In genomic region chr5:35185518-35185917, GRCh38 we compare ENCODE assay signal across 17 cellular contexts. TPM values are rescaled to one million over a fixed set of nuclear protein-coding genes. Genes with fewer than 3 reads are reported as not detected.
DNase-seq lines count a peak whose midpoint lies in the region; ATAC-seq, FAIRE-seq and TF ChIP-seq lines count a peak whose summit lies in the region.
"Had no signal": no experiment of that assay in that cellular context is flagged by ENCODE, and none has a peak within 500 bp of the region (broad histone marks: within the 10 kb centered on the region; RNA-seq: fewer than 3 reads in every experiment).

No MANE protein-coding gene starts in this region.

- TF ChIP-seq EP300 in transverse colon (IDR thresholded peaks at IDR 0.05; ENCODE audit: low read depth) = no peak

- in situ Hi-C loops in transverse colon (cut with MboI; ENCODE audit: low pct_ligation_motif_present in 1 of 4, low pct_unique_long_range_greater_than_20kb in 1 of 4, low sequenced_read_pairs in 3 of 4) = no loop called here

- DNase-seq in kidney (no peak), mucosa of gallbladder (ENCODE audit: low spot score) (peak; percentile 32), transverse colon (peak; percentile 22)
- DNase-seq in naive thymus-derived CD4-positive, alpha-beta T cell = no peak
- DNase-seq: BE2C; CD8-positive, alpha-beta T cell; EL; Karpas-422; NCI-H1417 treated with DMSO at 0.1 percent for 48 hours; NCI-H2081; NCI-H2227 treated with DMSO at 0.1 percent for 48 hours; PC-9 had no signal

- POLR2A ChIA-PET in naive thymus-derived CD4-positive, alpha-beta T cell (lab: Charles Lee) = no interaction called here

- H3K9me3 ChIP-seq in kidney (ENCODE audit: control insufficient read depth in 1 of 2, low read length in 2 of 2) (no peaks in the 10 kb centered on the region), transverse colon (no peaks in the 10 kb centered on the region)
- H3K9me3 ChIP-seq in naive thymus-derived CD4-positive, alpha-beta T cell (ENCODE audit: control insufficient read depth in 2 of 3, low read length in 3 of 3) = no peaks in the 10 kb centered on the region
- H3K9me3 ChIP-seq: BE2C had no signal

- no peaks in the 10 kb centered on the region for H3K36me3 Mint-ChIP-seq in naive thymus-derived CD4-positive, alpha-beta T cell
- H3K36me3 Mint-ChIP-seq: CD8-positive, alpha-beta T cell had no signal

- 33 to 51% methylated on average over 1 to 4 of the region's 4 CpGs for WGBS in transverse colon (ENCODE audit: low coverage in 1 of 2), 2 donors

- H3K4me3 ChIP-seq in kidney (ENCODE audit: low read length in 2 of 2) (peak overlapping the region in 1 of 2 donors; percentile 13), transverse colon (no peak overlapping the region)
- no peak overlapping the region for H3K4me3 ChIP-seq in naive thymus-derived CD4-positive, alpha-beta T cell (ENCODE audit: low read length)
- H3K4me3 ChIP-seq: PC-9 had no signal

- H3K4me1 Mint-ChIP-seq in naive thymus-derived CD4-positive, alpha-beta T cell = no peaks in the 10 kb centered on the region

- H3K4me3 Mint-ChIP-seq in naive thymus-derived CD4-positive, alpha-beta T cell = no peak overlapping the region
- H3K4me3 Mint-ChIP-seq: CD8-positive, alpha-beta T cell had no signal

- FAIRE-seq in kidney (lab: Jason Lieb, UNC) = no peak
- FAIRE-seq: H1 had no signal

- H3K27me3 ChIP-seq in transverse colon = no peaks in the 10 kb centered on the region
- no peaks in the 10 kb centered on the region for H3K27me3 ChIP-seq in naive thymus-derived CD4-positive, alpha-beta T cell (ENCODE audit: control insufficient read depth in 2 of 2, insufficient read depth in 2 of 2, low read length in 2 of 2)
- H3K27me3 ChIP-seq: BE2C had no signal

- H3K27me3 Mint-ChIP-seq in naive thymus-derived CD4-positive, alpha-beta T cell = peaks cover 0 to 29% (median 15%) of the 10 kb centered on the region in 5 donors

- no peak overlapping the region for H3K27ac Mint-ChIP-seq in naive thymus-derived CD4-positive, alpha-beta T cell
- H3K27ac Mint-ChIP-seq: CD8-positive, alpha-beta T cell had no signal

- H3K36me3 ChIP-seq in kidney (ENCODE audit: control insufficient read depth in 1 of 2, insufficient read depth in 2 of 2, low read length in 2 of 2) = no peaks in the 10 kb centered on the region
- H3K36me3 ChIP-seq in transverse colon = no peaks in the 10 kb centered on the region
- H3K36me3 ChIP-seq in naive thymus-derived CD4-positive, alpha-beta T cell (ENCODE audit: control insufficient read depth in 2 of 3, insufficient read depth in 3 of 3, low read length in 3 of 3) = no peaks in the 10 kb centered on the region
- H3K36me3 ChIP-seq: BE2C had no signal

- ATAC-seq in GM19324 (IDR thresholded peaks at IDR 0.05; ENCODE audit: low FRiP score, unreplicated experiment) = no peak
- no peak for ATAC-seq in HG02870 (IDR thresholded peaks at IDR 0.05; ENCODE audit: unreplicated experiment)
- ATAC-seq in naive thymus-derived CD4-positive, alpha-beta T cell = no peak
- ATAC-seq: CD8-positive, alpha-beta T cell had no signal

- TF ChIP-seq POLR2A in transverse colon (IDR thresholded peaks at IDR 0.05) = peak; percentile 9

- TF ChIP-seq CTCF in VCaP (conservative IDR thresholded peaks at IDR 0.05) (no peak), kidney (IDR thresholded peaks at IDR 0.05; ENCODE audit: borderline replicate concordance, extremely low read depth, insufficient read depth) (no peak), transverse colon (IDR thresholded peaks at IDR 0.05) (no peak)

- peak overlapping the region; percentile 94 for H3K27ac ChIP-seq in VCaP
- H3K27ac ChIP-seq in kidney (ENCODE audit: low read depth in 2 of 2, low read length in 2 of 2) = peak overlapping the region; percentile 76 to 79
- H3K27ac ChIP-seq in transverse colon = peak overlapping the region; percentile 62 to 77 (median 70)
- no peak overlapping the region for H3K27ac ChIP-seq in naive thymus-derived CD4-positive, alpha-beta T cell (ENCODE audit: low read depth, low read length)
- H3K27ac ChIP-seq: PC-9 had no signal

- CTCF ChIA-PET in naive thymus-derived CD4-positive, alpha-beta T cell (lab: Charles Lee) = no interaction called here

- peak overlapping the region; percentile 36 to 69 for H3K9ac ChIP-seq in kidney (ENCODE audit: low read length in 2 of 2)

- peaks cover 10 to 15% of the 10 kb centered on the region in 2 donors for H3K4me1 ChIP-seq in kidney (ENCODE audit: control insufficient read depth in 1 of 2, insufficient read depth in 1 of 2, low read depth in 1 of 2, low read length in 2 of 2)
- peaks cover 0 to 50% (median 23%) of the 10 kb centered on the region in 4 donors for H3K4me1 ChIP-seq in transverse colon
- H3K4me1 ChIP-seq in naive thymus-derived CD4-positive, alpha-beta T cell (ENCODE audit: control insufficient read depth in 2 of 2, insufficient read depth in 2 of 2, low read length in 2 of 2) = no peaks in the 10 kb centered on the region
- H3K4me1 ChIP-seq: BE2C had no signal

- peaks cover 0 to 2% (median 0%) of the 10 kb centered on the region in 11 donors for H3K9me3 Mint-ChIP-seq in naive thymus-derived CD4-positive, alpha-beta T cell
- H3K9me3 Mint-ChIP-seq: CD8-positive, alpha-beta T cell had no signal

- intact Hi-C loops in kidney (cut with DNase I) = no loop called here
- intact Hi-C loops in transverse colon (cut with DNase I; ENCODE audit: low total_unique reads) = no loop called here
- intact Hi-C loops in naive thymus-derived CD4-positive, alpha-beta T cell (cut with micrococcal nuclease) = no loop called here

RNA-seq across cellular contexts. Expression of gene PRLR, which starts 44.8 kb away (rescaled TPM):
- total RNA-seq in kidney = 6.3 TPM
- polyA plus RNA-seq in kidney (ENCODE audit: insufficient read depth, low read depth, low replicate concordance) = 9.3 TPM
- total RNA-seq in mucosa of gallbladder = 9.3 TPM
- total RNA-seq in transverse colon = 10 to 100 TPM in 3 of 4 donors, 1 to 10 TPM in 1; 4.9 to 19.8 (median 13.0) TPM
- 1 to 10 TPM in 1 of 5 experiments, under 1 TPM in 1, not detected in 3; 0.03 to 1.4 TPM for total RNA-seq in naive thymus-derived CD4-positive, alpha-beta T cell
- not detected for polyA plus RNA-seq in naive thymus-derived CD4-positive, alpha-beta T cell
- total RNA-seq: CD8-positive, alpha-beta T cell; PC-9 had no signal
- polyA plus RNA-seq: AG04450 had no signal

Comparison
In these comparisons a context has a peak if more than half of its experiments do, and no peak if none do; other contexts are left out.
1. DNase-seq: peak in mucosa of gallbladder (single experiment) and transverse colon (single experiment); none in kidney (single experiment) and naive thymus-derived CD4-positive, alpha-beta T cell (0 of 9).